25 cellular contexts compared by ENCODE assay signal in genomic region chr2:106800180-106800579, GRCh38.
A peak's percentile ranks its signal among the peaks of the same experiment; 100 is the strongest.
DNase-seq lines count a peak whose midpoint lies in the region; ATAC-seq, FAIRE-seq and TF ChIP-seq lines count a peak whose summit lies in the region.
"Had no signal": no experiment of that assay in that cellular context is flagged by ENCODE, and none has a peak within 500 bp of the region (broad histone marks: within the 10 kb centered on the region; RNA-seq: fewer than 3 reads in every experiment).

No MANE protein-coding gene starts in this region.

- no peak overlapping the region for H3K27ac Mint-ChIP-seq in activated CD4-positive, alpha-beta T cell treated with anti-CD3 and anti-CD28 coated beads, Interleukin-2, amount 10 ng/mL, durations not matched to agents 24 days and 14 days
- H3K27ac Mint-ChIP-seq: CD14-positive monocyte; CD4-positive, alpha-beta T cell; CD8-positive, alpha-beta memory T cell; GM23338 had no signal

- in situ Hi-C loops in K562 (cut with MboI) = no loop called here

- H3K9ac ChIP-seq in K562 (ENCODE audit: insufficient read depth in 1 of 2, low read depth in 2 of 2, low read length in 2 of 2) = no peak overlapping the region
- H3K9ac ChIP-seq: BLaER1 treated with 17β-estradiol and CSF1 and Interleukin-3, amounts not matched to agents 10 nM and 100 nM had no signal

- no peaks in the 10 kb centered on the region for H3K27me3 Mint-ChIP-seq in activated CD4-positive, alpha-beta T cell treated with anti-CD3 and anti-CD28 coated beads, Interleukin-2, amount 10 ng/mL, durations not matched to agents 24 days and 14 days
- H3K27me3 Mint-ChIP-seq: CD4-positive, alpha-beta T cell; CD8-positive, alpha-beta memory T cell had no signal

- TF ChIP-seq POLR2A in K562 (conservative IDR thresholded peaks at IDR 0.05) (no peak), esophagus muscularis mucosa (IDR thresholded peaks at IDR 0.05; ENCODE audit: low read depth) (no peak)

- no peaks in the 10 kb centered on the region for H4K20me1 ChIP-seq in K562 (replicated peaks; ENCODE audit: control insufficient read depth, insufficient read depth, low read length)
- H4K20me1 ChIP-seq: BLaER1 treated with 17β-estradiol and CSF1 and Interleukin-3, amounts not matched to agents 10 nM and 100 nM had no signal

- H3K9me3 Mint-ChIP-seq in activated CD4-positive, alpha-beta T cell treated with anti-CD3 and anti-CD28 coated beads, Interleukin-2, amount 10 ng/mL, durations not matched to agents 24 days and 14 days = no peaks in the 10 kb centered on the region
- H3K9me3 Mint-ChIP-seq: CD4-positive, alpha-beta T cell; CD8-positive, alpha-beta memory T cell; GM23338; H9 had no signal

- no peak for TF ChIP-seq EP300 in K562 (IDR thresholded peaks at IDR 0.05; ENCODE audit: low read length)
- no peak for TF ChIP-seq EP300 in esophagus muscularis mucosa (IDR thresholded peaks at IDR 0.05)

- 0% methylated on average over 4 of the region's 4 CpGs for WGBS in K562 (ENCODE audit: insufficient coverage, low coverage, missing lambda C conversion rate)
- WGBS in esophagus muscularis mucosa = 95% methylated on average over 3 of the region's 4 CpGs

- no peaks in the 10 kb centered on the region for H3K36me3 Mint-ChIP-seq in activated CD4-positive, alpha-beta T cell treated with anti-CD3 and anti-CD28 coated beads, Interleukin-2, amount 10 ng/mL, durations not matched to agents 24 days and 14 days (ENCODE audit: low read depth)
- H3K36me3 Mint-ChIP-seq: CD14-positive monocyte; CD8-positive, alpha-beta memory T cell had no signal

- H2AFZ ChIP-seq in K562 (ENCODE audit: low read depth, low read length) = no peak overlapping the region
- H2AFZ ChIP-seq: GM23338 had no signal

- TF ChIP-seq CTCF in K562 (IDR thresholded peaks at IDR 0.05 in 2 of 3, conservative IDR thresholded peaks at IDR 0.05 in 1 of 3; ENCODE audit: insufficient read depth in 2 of 3, low read depth in 1 of 3, low read length in 3 of 3) (no peak), esophagus muscularis mucosa (IDR thresholded peaks at IDR 0.05) (no peak), GM20000 (IDR thresholded peaks at IDR 0.05; ENCODE audit: extremely low read depth, missing control alignments) (no peak)

- H3K4me3 Mint-ChIP-seq in activated CD4-positive, alpha-beta T cell treated with anti-CD3 and anti-CD28 coated beads, Interleukin-2, amount 10 ng/mL, durations not matched to agents 24 days and 14 days = no peak overlapping the region
- H3K4me3 Mint-ChIP-seq: CD14-positive monocyte; CD4-positive, alpha-beta T cell; CD8-positive, alpha-beta memory T cell; GM23338; H9 had no signal

- ATAC-seq in K562 (no peak), GM18517 (IDR thresholded peaks at IDR 0.05; ENCODE audit: unreplicated experiment) (no peak)
- ATAC-seq: GM12878, HCT116 had no signal

- H3K9me1 ChIP-seq in K562 (ENCODE audit: control insufficient read depth, insufficient read depth, low read length) = no peaks in the 10 kb centered on the region

- H3K27me3 ChIP-seq in K562 (ENCODE audit: control insufficient read depth in 2 of 2, insufficient read depth in 2 of 2, low read length in 2 of 2) = no peaks in the 10 kb centered on the region
- no peaks in the 10 kb centered on the region for H3K27me3 ChIP-seq in esophagus muscularis mucosa
- H3K27me3 ChIP-seq: BE2C; BLaER1 treated with 17β-estradiol and CSF1 and Interleukin-3, amounts not matched to agents 10 nM and 100 nM had no signal

- H3K36me3 ChIP-seq in K562 (ENCODE audit: control insufficient read depth, insufficient read depth, low read length) (no peaks in the 10 kb centered on the region), esophagus muscularis mucosa (no peaks in the 10 kb centered on the region)
- H3K36me3 ChIP-seq: BE2C; BLaER1 treated with 17β-estradiol and CSF1 and Interleukin-3, amounts not matched to agents 10 nM and 100 nM had no signal

- H3K4me1 Mint-ChIP-seq in activated CD4-positive, alpha-beta T cell treated with anti-CD3 and anti-CD28 coated beads, Interleukin-2, amount 10 ng/mL, durations not matched to agents 24 days and 14 days = no peaks in the 10 kb centered on the region
- H3K4me1 Mint-ChIP-seq: CD14-positive monocyte; CD8-positive, alpha-beta memory T cell had no signal

- no peaks in the 10 kb centered on the region for H3K4me1 ChIP-seq in K562 (replicated peaks in 1 of 2; ENCODE audit: control insufficient read depth in 2 of 2, insufficient read depth in 2 of 2, low read length in 2 of 2)
- no peaks in the 10 kb centered on the region for H3K4me1 ChIP-seq in esophagus muscularis mucosa
- H3K4me1 ChIP-seq: BE2C; BLaER1 treated with 17β-estradiol and CSF1 and Interleukin-3, amounts not matched to agents 10 nM and 100 nM had no signal

- CTCF ChIA-PET in K562 (lab: Yijun Ruan, JAX; ENCODE audit: low intra/inter-chr PET ratio) = no interaction called here

- no peak overlapping the region for H3K4me2 ChIP-seq in K562 (ENCODE audit: insufficient read depth, low read length)
- H3K4me2 ChIP-seq: BLaER1 treated with 17β-estradiol and CSF1 and Interleukin-3, amounts not matched to agents 10 nM and 100 nM; GM23338 had no signal

- no peak for TF ChIP-seq RAD21 in K562 (CRISPR knock-in tag; conservative IDR thresholded peaks at IDR 0.05 in 1 of 2, IDR thresholded peaks at IDR 0.05 in 1 of 2)

- H3K4me3 ChIP-seq in K562 (no peak overlapping the region), esophagus muscularis mucosa (no peak overlapping the region)
- H3K4me3 ChIP-seq: BLaER1 treated with 17β-estradiol and CSF1 and Interleukin-3, amounts not matched to agents 10 nM and 100 nM; GM12878; GM23338 had no signal

- POLR2A ChIA-PET in K562 (lab: Yijun Ruan, JAX) = no interaction called here

- H3K27ac ChIP-seq in K562 (ENCODE audit: extremely low read depth, low read depth, low read length) (no peak overlapping the region), esophagus muscularis mucosa (replicated peaks in 1 of 4) (no peak overlapping the region)
- H3K27ac ChIP-seq: 22Rv1; BLaER1 treated with 17β-estradiol and CSF1 and Interleukin-3, amounts not matched to agents 10 nM and 100 nM had no signal

- DNase-seq in activated CD4-positive, alpha-beta T cell treated with anti-CD3 and anti-CD28 coated beads, Interleukin-2, amount 10 ng/mL, durations not matched to agents 24 days and 14 days = peak; percentile 22
- DNase-seq in activated CD4-positive, alpha-beta T cell treated with anti-CD3 and anti-CD28 coated beads, Interleukin-2, amount 50 U/mL, for 48 hours = no peak
- DNase-seq in K562 (ENCODE audit: extremely low read depth in 1 of 4, low spot score in 3 of 4) (no peak), esophagus muscularis mucosa (ENCODE audit: extremely low spot score) (peak; percentile 77), GM20000 (ENCODE audit: low spot score) (no peak), NCI-H1105 treated with DMSO at 0.1 percent for 48 hours (lab: John Stamatoyannopoulos, UW) (no peak)
- DNase-seq: AML-193; BE2C; CD4-positive, alpha-beta T cell; CD8-positive, alpha-beta memory T cell; DMS 273 treated with DMSO at 0.1 percent for 48 hours; DMS79; EL; GDM1; H9 had no signal

- H3K9me3 ChIP-seq in K562 (replicated peaks; ENCODE audit: control insufficient read depth, insufficient read depth, low read depth, low read length) (no peaks in the 10 kb centered on the region), esophagus muscularis mucosa (no peaks in the 10 kb centered on the region)
- H3K9me3 ChIP-seq: BE2C; BLaER1 treated with 17β-estradiol and CSF1 and Interleukin-3, amounts not matched to agents 10 nM and 100 nM had no signal

- no peaks in the 10 kb centered on the region for H3K79me2 ChIP-seq in K562 (ENCODE audit: control insufficient read depth, insufficient read depth, low read length)

- FAIRE-seq in K562 (lab: Jason Lieb, UNC) = no peak
- FAIRE-seq: A204.1, D721Med, GM12878, GM19239 had no signal

- BruUV-seq in K562 (replicated peaks; lab: Mats Ljungman, UMichigan) = no TSS peak

- intact Hi-C loops in activated CD4-positive, alpha-beta T cell treated with anti-CD3 and anti-CD28 coated beads, Interleukin-2, amount 10 ng/mL, durations not matched to agents 24 days and 14 days (cut with micrococcal nuclease) = no loop called here
- intact Hi-C loops in K562 (cut with micrococcal nuclease) = no loop called here
- intact Hi-C loops in esophagus muscularis mucosa (cut with DNase I) = no loop called here

TF ChIP-seq in K562, 482 proteins besides CTCF, POLR2A, EP300 and RAD21 (continues in another document):
- no peak for TF ChIP-seq RBM14 (IDR thresholded peaks at IDR 0.05; ENCODE audit: borderline replicate concordance, insufficient read depth, low read depth, low read length)

Comparison
In these comparisons a context has a peak if more than half of its experiments do, and no peak if none do; other contexts are left out.
1. DNase-seq: peak in activated CD4-positive, alpha-beta T cell treated with anti-CD3 and anti-CD28 coated beads, Interleukin-2, amount 10 ng/mL, durations not matched to agents 24 days and 14 days (single experiment) and esophagus muscularis mucosa (single experiment); none in activated CD4-positive, alpha-beta T cell treated with anti-CD3 and anti-CD28 coated beads, Interleukin-2, amount 50 U/mL, for 48 hours (0 of 2), K562 (0 of 4), GM20000 (single experiment) and NCI-H1105 treated with DMSO at 0.1 percent for 48 hours (single experiment).